ENCODE assay signal across 1 cellular context in the genomic region with DNA sequence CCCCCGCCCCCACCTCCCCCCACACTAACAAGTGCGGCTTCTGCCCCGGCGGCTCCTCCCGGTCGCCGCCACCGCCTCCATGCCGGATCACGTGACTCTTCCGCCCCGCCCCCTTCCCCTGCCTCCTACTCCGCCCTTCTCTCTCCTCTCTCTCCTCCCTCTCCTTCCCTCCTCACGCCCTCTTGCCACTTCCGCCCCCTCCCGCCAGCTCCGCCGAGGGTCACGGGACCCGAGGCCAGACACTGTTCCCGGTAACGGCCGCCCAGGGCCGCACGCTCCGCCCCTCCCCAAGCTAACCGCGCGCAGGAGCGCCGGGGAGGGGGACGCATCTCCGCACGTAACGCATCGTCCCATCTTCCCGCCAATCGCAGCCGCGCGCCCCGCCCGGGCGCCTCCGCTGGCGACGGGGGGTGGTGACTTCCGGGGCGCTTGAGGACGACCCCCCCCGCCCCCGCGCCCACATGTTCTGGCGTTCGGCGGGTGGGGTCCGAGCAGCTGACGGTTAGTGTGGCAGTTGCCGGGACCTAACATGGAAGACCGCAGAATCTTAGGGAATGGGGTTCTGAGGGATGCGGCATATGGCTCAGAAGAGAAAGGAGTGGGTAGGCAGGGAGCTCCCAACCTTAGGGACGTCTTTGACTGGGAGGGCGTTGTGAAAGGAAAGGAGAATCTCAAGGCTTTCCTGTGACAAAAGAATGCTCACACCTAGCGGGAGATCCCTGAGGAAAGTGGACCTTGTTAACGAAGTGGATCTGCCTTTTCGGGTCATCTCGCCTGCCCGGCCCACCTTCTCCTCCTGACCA.
TF ChIP-seq lines count a peak whose summit lies in the region.

Gene USP32, minus strand, starts transcription at position 92 of the 803 bp plus-strand sequence. CDS start 194 bp downstream, outside the sequence.

TF ChIP-seq in K562, 482 proteins besides CTCF, POLR2A, EP300 and RAD21 (continued from another document and continues in another):
- TF ChIP-seq MBD2 (IDR thresholded peaks at IDR 0.05; ENCODE audit: borderline replicate concordance, low read depth) (peak; percentile 52; the same call in 1 of the 2 replicates), RBM25 (IDR thresholded peaks at IDR 0.05; ENCODE audit: low read depth, low read length, severe bottlenecking) (peak; percentile 88), NFATC3 (IDR thresholded peaks at IDR 0.05) (no peak), SP1 (CRISPR knock-in tag; IDR thresholded peaks at IDR 0.05) (peak; percentile 89), TBL1XR1 (IDR thresholded peaks at IDR 0.05; ENCODE audit: low read length in 2 of 2) (peak; percentile 76 to 77; a peak in 3 of 4 replicates), SIX5 (IDR thresholded peaks at IDR 0.05; ENCODE audit: borderline replicate concordance in 1 of 2, insufficient read depth in 1 of 2, low read depth in 1 of 2, low read length in 2 of 2) (peak in 1 of 2 experiments; percentile 21; a peak in 1 of 4 replicates), ARHGAP35 (IDR thresholded peaks at IDR 0.05; ENCODE audit: partially characterized antibody) (no peak), DACH1 (IDR thresholded peaks at IDR 0.05; ENCODE audit: partially characterized antibody) (peak; percentile 93), GABPA (tag; conservative IDR thresholded peaks at IDR 0.05; ENCODE audit: low read depth) (peak; percentile 95), OTX1 (CRISPR knock-in tag; IDR thresholded peaks at IDR 0.05) (peak; percentile 76), RAD51 (IDR thresholded peaks at IDR 0.05; ENCODE audit: borderline replicate concordance, low read depth) (peak; percentile 99), ZNF224 (CRISPR knock-in tag; IDR thresholded peaks at IDR 0.05) (no peak), JUND (IDR thresholded peaks at IDR 0.05; ENCODE audit: borderline replicate concordance, low read depth, low read length) (peak; percentile 62), JUND (tag; IDR thresholded peaks at IDR 0.05; ENCODE audit: borderline replicate concordance, low read depth, low read length) (no peak; the same call in 2 of the 3 replicates), ATF4 (CRISPR knock-in tag; IDR thresholded peaks at IDR 0.05) (no peak), CHAMP1 (IDR thresholded peaks at IDR 0.05) (no peak), SUPT5H (IDR thresholded peaks at IDR 0.05) (peak; percentile 88), ZNF12 (CRISPR knock-in tag; IDR thresholded peaks at IDR 0.05) (peak; percentile 68; the same call in 1 of the 2 replicates), CCNT2 (IDR thresholded peaks at IDR 0.05; ENCODE audit: borderline replicate concordance, extremely low read depth, insufficient read length, low read depth, low read length) (peak; percentile 99), LEF1 (IDR thresholded peaks at IDR 0.05) (peak; percentile 74), ZBTB12 (CRISPR knock-in tag; IDR thresholded peaks at IDR 0.05) (peak; percentile 62), ZFX (CRISPR knock-in tag; IDR thresholded peaks at IDR 0.05) (peak; percentile 18; the same call in 1 of the 2 replicates), STAT5B (CRISPR knock-in tag; IDR thresholded peaks at IDR 0.05) (no peak), PTBP1 (IDR thresholded peaks at IDR 0.05; ENCODE audit: low read depth, low read length) (no peak), PML (IDR thresholded peaks at IDR 0.05; ENCODE audit: low read length) (peak; percentile 74; the same call in 1 of the 2 replicates), NCOA2 (IDR thresholded peaks at IDR 0.05; ENCODE audit: partially characterized antibody in 2 of 2) (no peak), SAP30 (IDR thresholded peaks at IDR 0.05; ENCODE audit: borderline replicate concordance, insufficient read depth, low read depth, low read length, poor library complexity, severe bottlenecking) (no peak), HSF4 (CRISPR knock-in tag; IDR thresholded peaks at IDR 0.05; ENCODE audit: borderline replicate concordance) (no peak), SRF (CRISPR knock-in tag; IDR thresholded peaks at IDR 0.05) (no peak; a peak in 1 of 4 replicates), NFE2 (IDR thresholded peaks at IDR 0.05; ENCODE audit: low read depth) (no peak), EZH2 (IDR thresholded peaks at IDR 0.05; ENCODE audit: borderline replicate concordance, low read depth, low read length) (no peak), RBM17 (IDR thresholded peaks at IDR 0.05; ENCODE audit: borderline replicate concordance, low read depth, low read length) (no peak), ETV5 (CRISPR knock-in tag; IDR thresholded peaks at IDR 0.05; ENCODE audit: low read depth) (peak; percentile 98), RBM15 (IDR thresholded peaks at IDR 0.05; ENCODE audit: insufficient read depth, low read length) (no peak), ID3 (CRISPR knock-in tag; IDR thresholded peaks at IDR 0.05) (no peak), ID3 (tag; IDR thresholded peaks at IDR 0.05) (peak; percentile 78; the same call in 1 of the 2 replicates), GATAD2A (IDR thresholded peaks at IDR 0.05) (no peak), NCOA4 (IDR thresholded peaks at IDR 0.05; ENCODE audit: partially characterized antibody) (no peak), ILF3 (IDR thresholded peaks at IDR 0.05; ENCODE audit: borderline replicate concordance) (no peak; the same call in 1 of the 2 replicates), PTRF (tag; IDR thresholded peaks at IDR 0.05) (no peak), MYBL2 (IDR thresholded peaks at IDR 0.05; ENCODE audit: low read depth) (peak; percentile 77), MYBL2 (CRISPR knock-in tag; IDR thresholded peaks at IDR 0.05; ENCODE audit: borderline replicate concordance) (no peak), HBP1 (CRISPR knock-in tag; IDR thresholded peaks at IDR 0.05) (no peak), BRF2 (IDR thresholded peaks at IDR 0.05; ENCODE audit: borderline replicate concordance, insufficient read depth, insufficient read length) (no peak)
- TF ChIP-seq, protein P1, sequence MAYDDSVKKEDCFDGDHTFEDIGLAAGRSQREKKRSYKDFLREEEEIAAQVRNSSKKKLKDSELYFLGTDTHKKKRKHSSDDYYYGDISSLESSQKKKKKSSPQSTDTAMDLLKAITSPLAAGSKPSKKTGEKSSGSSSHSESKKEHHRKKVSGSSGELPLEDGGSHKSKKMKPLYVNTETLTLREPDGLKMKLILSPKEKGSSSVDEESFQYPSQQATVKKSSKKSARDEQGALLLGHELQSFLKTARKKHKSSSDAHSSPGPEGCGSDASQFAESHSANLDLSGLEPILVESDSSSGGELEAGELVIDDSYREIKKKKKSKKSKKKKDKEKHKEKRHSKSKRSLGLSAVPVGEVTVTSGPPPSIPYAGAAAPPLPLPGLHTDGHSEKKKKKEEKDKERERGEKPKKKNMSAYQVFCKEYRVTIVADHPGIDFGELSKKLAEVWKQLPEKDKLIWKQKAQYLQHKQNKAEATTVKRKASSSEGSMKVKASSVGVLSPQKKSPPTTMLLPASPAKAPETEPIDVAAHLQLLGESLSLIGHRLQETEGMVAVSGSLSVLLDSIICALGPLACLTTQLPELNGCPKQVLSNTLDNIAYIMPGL (CRISPR knock-in tag; IDR thresholded peaks at IDR 0.05) = peak; percentile 33; the same call in 1 of the 2 replicates
- TF ChIP-seq, protein P2, sequence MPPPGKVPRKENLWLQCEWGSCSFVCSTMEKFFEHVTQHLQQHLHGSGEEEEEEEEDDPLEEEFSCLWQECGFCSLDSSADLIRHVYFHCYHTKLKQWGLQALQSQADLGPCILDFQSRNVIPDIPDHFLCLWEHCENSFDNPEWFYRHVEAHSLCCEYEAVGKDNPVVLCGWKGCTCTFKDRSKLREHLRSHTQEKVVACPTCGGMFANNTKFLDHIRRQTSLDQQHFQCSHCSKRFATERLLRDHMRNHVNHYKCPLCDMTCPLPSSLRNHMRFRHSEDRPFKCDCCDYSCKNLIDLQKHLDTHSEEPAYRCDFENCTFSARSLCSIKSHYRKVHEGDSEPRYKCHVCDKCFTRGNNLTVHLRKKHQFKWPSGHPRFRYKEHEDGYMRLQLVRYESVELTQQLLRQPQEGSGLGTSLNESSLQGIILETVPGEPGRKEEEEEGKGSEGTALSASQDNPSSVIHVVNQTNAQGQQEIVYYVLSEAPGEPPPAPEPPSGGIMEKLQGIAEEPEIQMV (tag; conservative IDR thresholded peaks at IDR 0.05; ENCODE audit: low read depth) = no peak
- TF ChIP-seq, protein P3, sequence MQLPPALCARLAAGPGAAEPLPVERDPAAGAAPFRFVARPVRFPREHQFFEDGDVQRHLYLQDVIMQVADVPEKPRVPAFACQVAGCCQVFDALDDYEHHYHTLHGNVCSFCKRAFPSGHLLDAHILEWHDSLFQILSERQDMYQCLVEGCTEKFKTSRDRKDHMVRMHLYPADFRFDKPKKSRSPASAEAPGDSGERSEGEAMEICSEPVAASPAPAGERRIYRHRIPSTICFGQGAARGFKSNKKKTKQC (CRISPR knock-in tag; IDR thresholded peaks at IDR 0.05) = no peak
- TF ChIP-seq, protein P4, sequence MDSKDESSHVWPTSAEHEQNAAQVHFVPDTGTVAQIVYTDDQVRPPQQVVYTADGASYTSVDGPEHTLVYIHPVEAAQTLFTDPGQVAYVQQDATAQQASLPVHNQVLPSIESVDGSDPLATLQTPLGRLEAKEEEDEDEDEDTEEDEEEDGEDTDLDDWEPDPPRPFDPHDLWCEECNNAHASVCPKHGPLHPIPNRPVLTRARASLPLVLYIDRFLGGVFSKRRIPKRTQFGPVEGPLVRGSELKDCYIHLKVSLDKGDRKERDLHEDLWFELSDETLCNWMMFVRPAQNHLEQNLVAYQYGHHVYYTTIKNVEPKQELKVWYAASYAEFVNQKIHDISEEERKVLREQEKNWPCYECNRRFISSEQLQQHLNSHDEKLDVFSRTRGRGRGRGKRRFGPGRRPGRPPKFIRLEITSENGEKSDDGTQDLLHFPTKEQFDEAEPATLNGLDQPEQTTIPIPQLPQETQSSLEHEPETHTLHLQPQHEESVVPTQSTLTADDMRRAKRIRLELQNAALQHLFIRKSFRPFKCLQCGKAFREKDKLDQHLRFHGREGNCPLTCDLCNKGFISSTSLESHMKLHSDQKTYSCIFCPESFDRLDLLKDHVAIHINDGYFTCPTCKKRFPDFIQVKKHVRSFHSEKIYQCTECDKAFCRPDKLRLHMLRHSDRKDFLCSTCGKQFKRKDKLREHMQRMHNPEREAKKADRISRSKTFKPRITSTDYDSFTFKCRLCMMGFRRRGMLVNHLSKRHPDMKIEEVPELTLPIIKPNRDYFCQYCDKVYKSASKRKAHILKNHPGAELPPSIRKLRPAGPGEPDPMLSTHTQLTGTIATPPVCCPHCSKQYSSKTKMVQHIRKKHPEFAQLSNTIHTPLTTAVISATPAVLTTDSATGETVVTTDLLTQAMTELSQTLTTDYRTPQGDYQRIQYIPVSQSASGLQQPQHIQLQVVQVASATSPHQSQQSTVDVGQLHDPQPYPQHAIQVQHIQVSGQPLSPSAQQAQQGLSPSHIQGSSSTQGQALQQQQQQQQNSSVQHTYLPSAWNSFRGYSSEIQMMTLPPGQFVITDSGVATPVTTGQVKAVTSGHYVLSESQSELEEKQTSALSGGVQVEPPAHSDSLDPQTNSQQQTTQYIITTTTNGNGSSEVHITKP (IDR thresholded peaks at IDR 0.05; ENCODE audit: partially characterized antibody) = peak; percentile 59
